In genomic region chr22:44686873-44687600, GRCh38 we compare ENCODE assay signal across 20 cellular contexts. TPM values are rescaled to one million over a fixed set of nuclear protein-coding genes. Genes with fewer than 3 reads are reported as not detected.
DNase-seq lines count a peak whose midpoint lies in the region; ATAC-seq, FAIRE-seq and TF ChIP-seq lines count a peak whose summit lies in the region.
"Had no signal": no experiment of that assay in that cellular context is flagged by ENCODE, and none has a peak within 500 bp of the region (broad histone marks: within the 10 kb centered on the region; RNA-seq: fewer than 3 reads in every experiment).

No MANE protein-coding gene starts in this region.

- CTCF ChIA-PET in CD8-positive, alpha-beta memory T cell (lab: Charles Lee): interaction anchor here (1.1 to 4.1 kb wide), 3 partner anchors 10 to 694 kb away, joined by 3 to 28 read pairs (median 14); no protein-coding TSS in a partner anchor
- CTCF ChIA-PET in HEK293 (lab: Yijun Ruan, JAX): interaction anchor here (0.6 to 3.8 kb wide), 8 partner anchors 12 to 604 kb away, joined by 3 to 49 read pairs (median 4); no protein-coding TSS in a partner anchor

- peaks cover 38 to 44% (median 41%) of the 10 kb centered on the region in 3 donors for H3K4me1 Mint-ChIP-seq in CD8-positive, alpha-beta memory T cell

- H4K8ac ChIP-seq in mesenchymal stem cell (ENCODE audit: low read length): no peak overlapping the region

- no peak for TF ChIP-seq CTCF in HEK293 (tag by site-specific recombination; IDR thresholded peaks at IDR 0.05)
- no peak for TF ChIP-seq CTCF in bronchial epithelial cell (IDR thresholded peaks at IDR 0.05; ENCODE audit: insufficient read depth, low read length, severe bottlenecking)

- no peak overlapping the region for H3K14ac ChIP-seq in mesenchymal stem cell (ENCODE audit: low read length in 2 of 2)

- no peak overlapping the region for H2BK120ac ChIP-seq in mesenchymal stem cell (ENCODE audit: low read depth, low read length)

- H2BK12ac ChIP-seq in mesenchymal stem cell (ENCODE audit: low read length in 2 of 2): no peak overlapping the region

- no peak overlapping the region for H3K4ac ChIP-seq in mesenchymal stem cell (ENCODE audit: low read depth in 1 of 2, low read length in 2 of 2)

- ATAC-seq in HG02678 (IDR thresholded peaks at IDR 0.05; ENCODE audit: unreplicated experiment): no peak
- no peak for ATAC-seq in HG02885 (IDR thresholded peaks at IDR 0.05; ENCODE audit: poor library complexity, unreplicated experiment)
- ATAC-seq: gastroesophageal sphincter, pancreas had no signal

- H3K9me3 ChIP-seq in CD8-positive, alpha-beta memory T cell (ENCODE audit: low read length): no peaks in the 10 kb centered on the region
- no peaks in the 10 kb centered on the region for H3K9me3 ChIP-seq in HEK293 (ENCODE audit: control insufficient read depth, insufficient read depth, low read depth, low read length)
- no peaks in the 10 kb centered on the region for H3K9me3 ChIP-seq in mesenchymal stem cell (ENCODE audit: control insufficient read depth, low read length)
- H3K9me3 ChIP-seq: gastroesophageal sphincter, pancreas, Peyer's patch, stomach had no signal

- peak overlapping the region in 7 of 8 donors; percentile 42 to 89 (median 75) for H3K27ac Mint-ChIP-seq in CD8-positive, alpha-beta memory T cell
- H3K27ac Mint-ChIP-seq: HFFc6 had no signal

- peaks cover 0 to 13% (median 8%) of the 10 kb centered on the region in 3 donors for H3K36me3 Mint-ChIP-seq in CD8-positive, alpha-beta memory T cell

- no peak overlapping the region for H2AFZ ChIP-seq in mesenchymal stem cell (ENCODE audit: low read depth, low read length)

- H3K4me1 ChIP-seq in CD8-positive, alpha-beta memory T cell (ENCODE audit: insufficient read depth, low read length): peaks cover 34% of the 10 kb centered on the region
- H3K4me1 ChIP-seq in HEK293 (ENCODE audit: control insufficient read depth, insufficient read depth, low read length) (peaks cover 2% of the 10 kb centered on the region; the same call in 1 of the 2 replicates), mesenchymal stem cell (ENCODE audit: control insufficient read depth, insufficient read depth, low read depth, low read length) (peaks cover 24% of the 10 kb centered on the region)
- H3K4me1 ChIP-seq: pancreas had no signal

- H3K4me3 Mint-ChIP-seq in CD8-positive, alpha-beta memory T cell: peak overlapping the region in 4 of 7 donors; percentile 13 to 53 (median 22)
- H3K4me3 Mint-ChIP-seq: HFFc6 had no signal

- no peaks in the 10 kb centered on the region for H3K79me1 ChIP-seq in mesenchymal stem cell (replicated peaks; ENCODE audit: low read length, poor library complexity, severe bottlenecking)

- H2BK15ac ChIP-seq in mesenchymal stem cell (ENCODE audit: low read depth, poor library complexity, severe bottlenecking): no peak overlapping the region

- H3K4me2 ChIP-seq in mesenchymal stem cell (ENCODE audit: low read length, poor library complexity, severe bottlenecking): no peak overlapping the region

- H2BK5ac ChIP-seq in mesenchymal stem cell (ENCODE audit: low read depth, low read length, poor library complexity, severe bottlenecking): no peak overlapping the region

- no peak overlapping the region for H4K91ac ChIP-seq in mesenchymal stem cell (ENCODE audit: low read length)

- no peak overlapping the region for H3K18ac ChIP-seq in mesenchymal stem cell (ENCODE audit: low read depth in 1 of 2, low read length in 2 of 2)

- H3K27me3 Mint-ChIP-seq in CD8-positive, alpha-beta memory T cell: no peaks in the 10 kb centered on the region
- H3K27me3 Mint-ChIP-seq: CD4-positive, alpha-beta memory T cell had no signal

- POLR2A ChIA-PET in CD8-positive, alpha-beta memory T cell (lab: Charles Lee): no interaction called here
- POLR2A ChIA-PET in HEK293 (lab: Yijun Ruan, JAX): no interaction called here

- no peak overlapping the region for H3K4me3 ChIP-seq in CD8-positive, alpha-beta memory T cell (ENCODE audit: low read length)
- H3K4me3 ChIP-seq in HEK293 (ENCODE audit: low read depth, low read length) (no peak overlapping the region), bronchial epithelial cell (ENCODE audit: low read depth, low read length) (no peak overlapping the region), mesenchymal stem cell (ENCODE audit: insufficient read depth in 1 of 2, low read depth in 1 of 2, low read length in 2 of 2) (no peak overlapping the region)
- H3K4me3 ChIP-seq: gastroesophageal sphincter, pancreas, Peyer's patch, stomach had no signal

- H3K23ac ChIP-seq in mesenchymal stem cell (ENCODE audit: low read length in 2 of 2): no peak overlapping the region

- 64% methylated on average over 7 of the region's 10 CpGs for WGBS in mesenchymal stem cell

- H3K27me3 ChIP-seq in CD8-positive, alpha-beta memory T cell (ENCODE audit: insufficient read depth, low read length, poor library complexity, severe bottlenecking): no peaks in the 10 kb centered on the region
- H3K27me3 ChIP-seq in bronchial epithelial cell (ENCODE audit: control insufficient read depth, insufficient read depth, low read length) (no peaks in the 10 kb centered on the region), mesenchymal stem cell (ENCODE audit: control insufficient read depth in 1 of 2, insufficient read depth in 1 of 2, low read length in 2 of 2) (no peaks in the 10 kb centered on the region)
- H3K27me3 ChIP-seq: pancreas, Peyer's patch, stomach had no signal

- no peak for FAIRE-seq in bronchial epithelial cell (lab: Jason Lieb, UNC)
- FAIRE-seq: GM12892, pancreas, small intestine had no signal

- H2AK5ac ChIP-seq in mesenchymal stem cell (ENCODE audit: low read length, severe bottlenecking): no peak overlapping the region

- H3K9ac ChIP-seq in mesenchymal stem cell (ENCODE audit: low read length): no peak overlapping the region

- H3K9me3 Mint-ChIP-seq in CD8-positive, alpha-beta memory T cell: no peaks in the 10 kb centered on the region
- H3K9me3 Mint-ChIP-seq: CD4-positive, alpha-beta memory T cell; HFFc6 had no signal

- H3K27ac ChIP-seq in CD8-positive, alpha-beta memory T cell (ENCODE audit: low read depth, low read length): no peak overlapping the region
- no peak overlapping the region for H3K27ac ChIP-seq in HEK293 (ENCODE audit: extremely low read depth, low read depth, low read length)
- no peak overlapping the region for H3K27ac ChIP-seq in mesenchymal stem cell (ENCODE audit: low read length, poor library complexity, severe bottlenecking)
- H3K27ac ChIP-seq: gastroesophageal sphincter, pancreas, Peyer's patch, stomach had no signal

- no peak for DNase-seq in CD8-positive, alpha-beta memory T cell
- peak; percentile 41 for DNase-seq in bronchial epithelial cell (ENCODE audit: low read depth)
- DNase-seq in mesenchymal stem cell: peak; percentile 46
- no peak for DNase-seq in stimulated activated CD4-positive, alpha-beta T cell treated with anti-CD3 and anti-CD28 coated beads, Interleukin-12 subunit alpha, Interleukin-12 subunit beta, amount 100 ng/mL, for 4 hours
- DNase-seq: activated CD4-positive, alpha-beta T cell treated with anti-CD3 and anti-CD28 coated beads for 4 hours; activated T-cell treated with anti-CD3 and anti-CD28 coated beads, Interleukin-2, amount 50 U/mL, for 1 hour; CD4-positive, alpha-beta memory T cell; HFFc6; KBM-7; NCI-H1105; NCI-H2171; pancreas; Peyer's patch; small intestine; stomach had no signal

- H3K36me3 ChIP-seq in CD8-positive, alpha-beta memory T cell (ENCODE audit: insufficient read depth, low read length): no peaks in the 10 kb centered on the region
- no peaks in the 10 kb centered on the region for H3K36me3 ChIP-seq in HEK293 (ENCODE audit: control insufficient read depth in 2 of 2, insufficient read depth in 1 of 2, low read length in 2 of 2)
- no peaks in the 10 kb centered on the region for H3K36me3 ChIP-seq in bronchial epithelial cell (ENCODE audit: control insufficient read depth, insufficient read depth, low read length)
- H3K36me3 ChIP-seq in mesenchymal stem cell (ENCODE audit: control insufficient read depth in 1 of 2, insufficient read depth in 2 of 2, low read depth in 1 of 2, low read length in 2 of 2): no peaks in the 10 kb centered on the region
- H3K36me3 ChIP-seq: gastroesophageal sphincter, pancreas, Peyer's patch, stomach had no signal

TF ChIP-seq in HEK293, 187 proteins besides CTCF, POLR2A, EP300 and RAD21 (continues in another document):
- TF ChIP-seq PRDM6 (tag by site-specific recombination; IDR thresholded peaks at IDR 0.05): no peak
- TF ChIP-seq HOXA7 (CRISPR knock-in tag; IDR thresholded peaks at IDR 0.05; ENCODE audit: borderline replicate concordance): no peak
- no peak for TF ChIP-seq ZNF658 (tag by site-specific recombination; IDR thresholded peaks at IDR 0.05)
- TF ChIP-seq ZBTB7A (tag by site-specific recombination; IDR thresholded peaks at IDR 0.05; ENCODE audit: low read depth): no peak
- TF ChIP-seq GLIS1 (tag by site-specific recombination; IDR thresholded peaks at IDR 0.05): peak; percentile 57
- no peak for TF ChIP-seq ZFHX2 (tag by site-specific recombination; conservative IDR thresholded peaks at IDR 0.05)
- no peak for TF ChIP-seq ZSCAN30 (tag by site-specific recombination; IDR thresholded peaks at IDR 0.05)
- TF ChIP-seq ZBTB20 (tag by site-specific recombination; IDR thresholded peaks at IDR 0.05): no peak
- TF ChIP-seq SP3 (tag by site-specific recombination; IDR thresholded peaks at IDR 0.05): no peak

RNA-seq across cellular contexts. Expression of gene PRR5, which starts 15.0 kb away (rescaled TPM):
- total RNA-seq in CD8-positive, alpha-beta memory T cell: 10 to 100 TPM; 26.4 to 29.9 TPM
- 175 TPM for polyA plus RNA-seq in CD8-positive, alpha-beta memory T cell
- total RNA-seq in bronchial epithelial cell: 6.3 and 14.0 TPM in 2 replicates
- polyA plus RNA-seq in mesenchymal stem cell (2013, experiment 1 of 2): 12.2 TPM
- 12.2 TPM for polyA plus RNA-seq in mesenchymal stem cell (2013, experiment 2 of 2)

Comparison
In these comparisons a context has a peak if more than half of its experiments do, and no peak if none do; other contexts are left out.
1. DNase-seq: peak in bronchial epithelial cell (single experiment) and mesenchymal stem cell (single experiment); none in CD8-positive, alpha-beta memory T cell (0 of 5) and stimulated activated CD4-positive, alpha-beta T cell treated with anti-CD3 and anti-CD28 coated beads, Interleukin-12 subunit alpha, Interleukin-12 subunit beta, amount 100 ng/mL, for 4 hours (single experiment).